Comparison of ENCODE assay signal across 17 cellular contexts in the genomic region with DNA sequence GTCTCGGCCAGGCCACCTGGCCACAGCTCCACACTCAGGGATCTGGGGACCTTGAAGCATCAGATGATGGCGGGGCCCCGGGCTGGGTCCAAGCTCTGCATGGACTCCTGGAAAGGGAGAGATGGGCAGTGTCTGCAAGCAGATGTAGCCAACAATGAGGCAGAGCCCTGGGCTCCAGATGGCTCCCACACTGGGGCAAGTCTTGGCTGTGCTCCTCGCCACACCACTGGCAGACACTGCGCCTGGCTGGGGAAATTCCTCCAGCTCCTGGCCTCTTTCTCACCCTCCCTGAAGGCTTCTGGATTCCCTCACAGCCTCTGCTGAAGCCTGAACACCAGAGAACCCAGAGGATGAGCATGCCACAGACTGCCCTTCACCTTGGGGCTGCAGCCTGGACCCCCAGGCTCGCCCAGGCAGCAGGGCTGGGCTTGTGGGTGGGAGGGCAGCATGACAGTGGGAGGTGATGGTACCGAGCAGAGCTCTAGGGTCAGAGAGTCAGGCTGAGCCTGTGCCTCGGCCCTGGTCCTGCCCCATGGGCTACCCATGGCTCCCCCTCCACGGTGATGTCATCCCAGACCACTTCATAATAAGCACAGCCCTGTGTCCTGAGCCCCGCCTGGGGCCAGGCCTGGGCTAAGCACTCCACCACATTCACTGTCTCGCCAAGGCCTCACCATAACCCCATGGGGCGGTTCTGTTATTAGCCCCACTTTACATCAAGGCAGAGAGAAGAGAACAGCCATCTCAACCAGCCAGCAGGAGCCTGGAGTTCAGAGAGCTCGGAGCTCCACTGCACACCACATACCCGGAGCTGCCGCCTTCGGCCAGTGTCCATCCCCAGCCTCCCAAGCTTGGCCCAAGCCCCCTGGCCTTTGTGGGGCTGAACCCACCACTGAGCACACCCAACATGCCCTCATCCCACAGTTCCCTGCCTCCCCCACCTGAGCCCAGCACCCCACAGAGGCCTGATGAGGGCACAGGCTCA.
A peak's percentile ranks its signal among the peaks of the same experiment; 100 is the strongest.
DNase-seq lines count a peak whose midpoint lies in the region; ATAC-seq and TF ChIP-seq lines count a peak whose summit lies in the region.
"Had no signal": no experiment of that assay in that cellular context is flagged by ENCODE, and none has a peak within 500 bp of the region (broad histone marks: within the 10 kb centered on the region; RNA-seq: fewer than 3 reads in every experiment).

No MANE protein-coding gene starts in this region.

- H3K27ac ChIP-seq in VCaP (peak overlapping the region; percentile 63), heart left ventricle (no peak overlapping the region)
- H3K27ac ChIP-seq: left lung, SK-N-MC, uterus had no signal

- H3K4me3 ChIP-seq in heart left ventricle, result no peak overlapping the region
- H3K4me3 ChIP-seq: HAP-1, left lung, SK-N-MC, uterus had no signal

- no peak for TF ChIP-seq CTCF in VCaP (conservative IDR thresholded peaks at IDR 0.05)
- no peak for TF ChIP-seq CTCF in heart left ventricle (IDR thresholded peaks at IDR 0.05)
- no peak for TF ChIP-seq CTCF in osteocyte (IDR thresholded peaks at IDR 0.05)

- H3K27ac Mint-ChIP-seq in osteocyte (ENCODE audit: unreplicated experiment), result no peak overlapping the region
- no peak overlapping the region for H3K27ac Mint-ChIP-seq in stimulated activated naive B cell treated with anti-CD40 and anti-IgM and Interleukin-4, amounts not matched to agents 10 μg/mL and 1 μg/mL and 100 μg/mL, for 72 hours
- H3K27ac Mint-ChIP-seq: activated T-helper 17 cell treated with anti-CD3 and anti-CD28 coated beads, Interleukin-2, amount 50 U/mL, for 72 hours; B cell had no signal

- 79 to 90% (median 84%) methylated on average over 11 to 16 of the region's 16 CpGs for WGBS in heart left ventricle, 4 donors

- no peak overlapping the region for H3K4me3 Mint-ChIP-seq in osteocyte (ENCODE audit: unreplicated experiment)
- no peak overlapping the region for H3K4me3 Mint-ChIP-seq in stimulated activated naive B cell treated with anti-CD40 and anti-IgM and Interleukin-4, amounts not matched to agents 10 μg/mL and 1 μg/mL and 100 μg/mL, for 72 hours
- H3K4me3 Mint-ChIP-seq: activated T-helper 17 cell treated with anti-CD3 and anti-CD28 coated beads, Interleukin-2, amount 50 U/mL, for 72 hours; B cell; nephron had no signal

- H3K4me1 ChIP-seq in heart left ventricle, result peaks cover 0 to 18% (median 0%) of the 10 kb centered on the region in 12 donors
- H3K4me1 ChIP-seq: HAP-1, left lung, uterus had no signal

- DNase-seq in DMS 273 treated with DMSO at 0.1 percent for 48 hours (lab: John Stamatoyannopoulos, UW) (peak; percentile 29), heart left ventricle (no peak), osteocyte (ENCODE audit: extremely low spot score, unreplicated experiment) (peak; percentile 79), germinal center (ENCODE audit: low spot score) (no peak), globus pallidus (ENCODE audit: low spot score) (no peak)
- no peak for DNase-seq in stimulated activated naive B cell treated with anti-CD40 and anti-IgM and Interleukin-4, amounts not matched to agents 10 μg/mL and 1 μg/mL and 100 μg/mL, for 72 hours
- DNase-seq: amygdala, hypothalamus, uterus had no signal

- peak in 3 of 4 donors; percentile 23 to 36 (median 26) for ATAC-seq in heart left ventricle
- no peak for ATAC-seq in GM21723 (IDR thresholded peaks at IDR 0.05; ENCODE audit: unreplicated experiment)
- no peak for ATAC-seq in stimulated activated naive B cell treated with anti-CD40 and anti-IgM and Interleukin-4, amounts not matched to agents 10 μg/mL and 1 μg/mL and 100 μg/mL, for 72 hours (replicated peaks)
- ATAC-seq: activated T-helper 17 cell treated with anti-CD3 and anti-CD28 coated beads, Interleukin-2, amount 50 U/mL, for 72 hours; left lung had no signal

- no peaks in the 10 kb centered on the region for H3K36me3 Mint-ChIP-seq in osteocyte (ENCODE audit: unreplicated experiment)
- no peaks in the 10 kb centered on the region for H3K36me3 Mint-ChIP-seq in stimulated activated naive B cell treated with anti-CD40 and anti-IgM and Interleukin-4, amounts not matched to agents 10 μg/mL and 1 μg/mL and 100 μg/mL, for 72 hours

- H3K27me3 Mint-ChIP-seq in osteocyte (ENCODE audit: unreplicated experiment), result no peaks in the 10 kb centered on the region
- peaks cover 0 to 5% of the 10 kb centered on the region in 2 donors for H3K27me3 Mint-ChIP-seq in stimulated activated naive B cell treated with anti-CD40 and anti-IgM and Interleukin-4, amounts not matched to agents 10 μg/mL and 1 μg/mL and 100 μg/mL, for 72 hours
- H3K27me3 Mint-ChIP-seq: B cell had no signal

- H3K9me3 ChIP-seq in heart left ventricle, result peaks cover 0 to 1% (median 0%) of the 10 kb centered on the region in 12 donors
- H3K9me3 ChIP-seq: left lung, uterus had no signal

- no peaks in the 10 kb centered on the region for H3K27me3 ChIP-seq in heart left ventricle
- H3K27me3 ChIP-seq: uterus had no signal

- intact Hi-C loops in heart left ventricle (cut with DNase I), result loop anchor here in 1 of 10 donors (5.0 kb wide), 1 partner anchor 240 kb away; no protein-coding TSS in a partner anchor

- no peaks in the 10 kb centered on the region for H3K4me1 Mint-ChIP-seq in osteocyte (ENCODE audit: unreplicated experiment)
- no peaks in the 10 kb centered on the region for H3K4me1 Mint-ChIP-seq in stimulated activated naive B cell treated with anti-CD40 and anti-IgM and Interleukin-4, amounts not matched to agents 10 μg/mL and 1 μg/mL and 100 μg/mL, for 72 hours
- H3K4me1 Mint-ChIP-seq: activated T-helper 17 cell treated with anti-CD3 and anti-CD28 coated beads, Interleukin-2, amount 50 U/mL, for 72 hours; B cell had no signal

- H3K36me3 ChIP-seq in heart left ventricle, result no peaks in the 10 kb centered on the region
- H3K36me3 ChIP-seq: HAP-1, left lung, uterus had no signal

- no peak for TF ChIP-seq POLR2A in heart left ventricle (IDR thresholded peaks at IDR 0.05)

- H3K9me3 Mint-ChIP-seq in osteocyte (ENCODE audit: unreplicated experiment), result peaks cover 18% of the 10 kb centered on the region
- H3K9me3 Mint-ChIP-seq in stimulated activated naive B cell treated with anti-CD40 and anti-IgM and Interleukin-4, amounts not matched to agents 10 μg/mL and 1 μg/mL and 100 μg/mL, for 72 hours, result peaks cover 5% of the 10 kb centered on the region in 2 donors

Comparison
In these comparisons a context has a peak if more than half of its experiments do, and no peak if none do; other contexts are left out.
1. DNase-seq: peak in DMS 273 treated with DMSO at 0.1 percent for 48 hours (single experiment) and osteocyte (single experiment); none in heart left ventricle (0 of 5), germinal center (single experiment), globus pallidus (single experiment) and stimulated activated naive B cell treated with anti-CD40 and anti-IgM and Interleukin-4, amounts not matched to agents 10 μg/mL and 1 μg/mL and 100 μg/mL, for 72 hours (single experiment).
2. ATAC-seq: peak in heart left ventricle (3 of 4); none in GM21723 (single experiment) and stimulated activated naive B cell treated with anti-CD40 and anti-IgM and Interleukin-4, amounts not matched to agents 10 μg/mL and 1 μg/mL and 100 μg/mL, for 72 hours (0 of 2).